In the genomic region with DNA sequence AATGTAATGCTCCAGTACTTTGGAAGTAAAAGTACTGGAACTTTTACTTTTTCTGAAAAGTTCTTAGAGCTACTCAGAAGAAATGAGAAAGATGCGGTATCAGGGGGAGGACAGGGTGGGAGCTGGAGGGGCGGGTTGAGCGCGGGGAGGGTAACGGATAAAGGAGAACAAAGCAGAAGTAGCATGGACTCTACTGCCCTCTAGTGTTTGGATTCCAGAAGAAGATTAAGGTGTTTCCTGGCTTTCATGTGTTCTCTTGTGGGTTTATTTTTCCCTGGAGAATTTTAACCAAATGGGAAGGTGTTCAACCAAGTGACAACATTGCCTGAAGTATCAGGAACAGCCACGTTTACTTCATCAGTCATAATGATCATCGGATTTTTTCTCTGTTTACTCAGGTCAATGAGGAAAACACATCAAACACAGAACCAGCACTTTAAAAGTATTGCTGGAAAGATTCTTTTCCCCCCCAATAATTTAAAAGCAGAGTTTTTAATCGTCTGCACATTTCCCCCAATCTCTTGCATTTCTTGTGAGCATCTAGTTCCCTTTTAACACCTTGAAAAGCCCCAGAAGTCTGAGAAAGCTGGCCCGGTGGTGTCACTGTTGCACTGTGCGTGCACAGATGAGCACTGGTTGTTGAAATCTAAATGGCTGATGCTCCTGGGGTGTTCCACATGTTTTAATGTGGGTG, we compare ENCODE assay signal across 8 cellular contexts.
DNase-seq lines count a peak whose midpoint lies in the region; ATAC-seq, FAIRE-seq and TF ChIP-seq lines count a peak whose summit lies in the region.

No MANE protein-coding gene starts in this region.

- no peaks in the 10 kb centered on the region for H3K27me3 Mint-ChIP-seq in endothelial cell (ENCODE audit: unreplicated experiment)
- no peaks in the 10 kb centered on the region for H3K27me3 Mint-ChIP-seq in effector memory CD8-positive, alpha-beta T cell

- no peaks in the 10 kb centered on the region for H3K9me3 Mint-ChIP-seq in endothelial cell (ENCODE audit: unreplicated experiment)
- peaks cover 0 to 15% of the 10 kb centered on the region in 2 donors for H3K9me3 Mint-ChIP-seq in effector memory CD8-positive, alpha-beta T cell

- H3K36me3 Mint-ChIP-seq in endothelial cell (ENCODE audit: low read depth, unreplicated experiment) = no peaks in the 10 kb centered on the region
- H3K36me3 Mint-ChIP-seq in effector memory CD8-positive, alpha-beta T cell (ENCODE audit: insufficient read depth) = peaks cover 3% of the 10 kb centered on the region

- TF ChIP-seq CTCF in AG09319 (IDR thresholded peaks at IDR 0.05; ENCODE audit: low read depth, low read length) = peak; percentile 68
- TF ChIP-seq CTCF in endothelial cell (IDR thresholded peaks at IDR 0.05; ENCODE audit: unreplicated experiment) = peak; percentile 91

- peaks cover 5% of the 10 kb centered on the region for H3K4me1 Mint-ChIP-seq in endothelial cell (ENCODE audit: unreplicated experiment)
- no peaks in the 10 kb centered on the region for H3K4me1 Mint-ChIP-seq in effector memory CD8-positive, alpha-beta T cell (ENCODE audit: low read depth in 2 of 2)

- no peak overlapping the region for H3K4me3 Mint-ChIP-seq in endothelial cell (ENCODE audit: unreplicated experiment)
- H3K4me3 Mint-ChIP-seq in effector memory CD8-positive, alpha-beta T cell = no peak overlapping the region

- ATAC-seq in effector memory CD8-positive, alpha-beta T cell (replicated peaks) = no peak
- no peak for ATAC-seq in GM18873 (IDR thresholded peaks at IDR 0.05; ENCODE audit: low FRiP score, unreplicated experiment)

- DNase-seq in AG09319 (ENCODE audit: extremely low read depth, low read depth) = peak; percentile 8
- DNase-seq in GM19239 (ENCODE audit: insufficient read length, low spot score) = peak; percentile 9
- DNase-seq in Kasumi-1 (lab: John Stamatoyannopoulos, UW) = peak; percentile 33 to 36
- peak; percentile 2 for DNase-seq in OCI-M2 (lab: John Stamatoyannopoulos, UW; ENCODE audit: unreplicated experiment)
- DNase-seq in endothelial cell (ENCODE audit: low spot score) = peak; percentile 27
- DNase-seq in midbrain (lab: John Stamatoyannopoulos, UW) = peak; percentile 42
- no peak for DNase-seq in effector memory CD8-positive, alpha-beta T cell

- FAIRE-seq in GM19239 (lab: Jason Lieb, UNC) = no peak

- no peak overlapping the region for H3K27ac Mint-ChIP-seq in endothelial cell (ENCODE audit: unreplicated experiment)
- no peak overlapping the region for H3K27ac Mint-ChIP-seq in effector memory CD8-positive, alpha-beta T cell

Comparison
In these comparisons a context has a peak if more than half of its experiments do, and no peak if none do; other contexts are left out.
1. DNase-seq: peak in AG09319 (single experiment), GM19239 (single experiment), Kasumi-1 (2 of 2), OCI-M2 (single experiment), endothelial cell (single experiment) and midbrain (single experiment); none in effector memory CD8-positive, alpha-beta T cell (0 of 3).